In genomic region chrX:77785400-77785745, GRCh38 we compare ENCODE assay signal across 1 cellular context.
TF ChIP-seq lines count a peak whose summit lies in the region.

No MANE protein-coding gene starts in this region.

TF ChIP-seq in H1, 55 proteins besides CTCF, POLR2A, EP300 and RAD21 (continued from another document):
- no peak for TF ChIP-seq CHD7 (IDR thresholded peaks at IDR 0.05; ENCODE audit: insufficient replicate concordance, low read length)
- no peak for TF ChIP-seq TAF7 (optimal IDR thresholded peaks at IDR 0.05; ENCODE audit: borderline replicate concordance, low read depth, low read length)
- no peak for TF ChIP-seq CTBP2 (IDR thresholded peaks at IDR 0.05; ENCODE audit: borderline replicate concordance, insufficient read depth, insufficient read length, low read length)
- TF ChIP-seq CBX5 (IDR thresholded peaks at IDR 0.05; ENCODE audit: low read depth, low read length), result no peak
- TF ChIP-seq POLR2AphosphoS5 (IDR thresholded peaks at IDR 0.05; ENCODE audit: low read depth, low read length), result no peak
- TF ChIP-seq ATF2 (IDR thresholded peaks at IDR 0.05; ENCODE audit: low read length), result no peak
